ENCODE assay signal across 10 cellular contexts in the genomic region with DNA sequence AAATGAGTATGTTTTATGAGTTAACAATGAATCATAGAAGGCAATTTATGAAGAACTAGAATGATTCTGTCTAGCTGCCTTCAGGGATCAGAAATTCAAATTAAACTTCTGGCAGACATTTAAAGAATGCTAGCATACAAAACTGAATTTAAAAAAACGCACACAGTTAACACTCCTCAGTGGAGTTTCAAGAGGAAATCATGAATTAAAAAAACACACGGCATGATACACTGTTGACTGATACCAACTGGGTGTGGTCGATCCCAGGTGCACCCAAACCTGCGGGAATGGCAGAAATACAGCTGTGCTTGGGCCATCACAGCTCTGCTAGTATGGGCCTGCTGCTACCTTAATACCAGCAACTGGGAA.
DNase-seq lines count a peak whose midpoint lies in the region; ATAC-seq and TF ChIP-seq lines count a peak whose summit lies in the region.
"Had no signal": no experiment of that assay in that cellular context is flagged by ENCODE, and none has a peak within 500 bp of the region (broad histone marks: within the 10 kb centered on the region; RNA-seq: fewer than 3 reads in every experiment).

No MANE protein-coding gene starts in this region.

- no peak for TF ChIP-seq CTCF in RWPE2 (IDR thresholded peaks at IDR 0.05; ENCODE audit: poor library complexity, severe bottlenecking)

- peaks cover 70% of the 10 kb centered on the region for H3K4me1 ChIP-seq in RWPE2 (ENCODE audit: insufficient read depth, poor library complexity, severe bottlenecking)

- H3K36me3 ChIP-seq in RWPE2 (ENCODE audit: low read depth): 0 out of 2 replicates have a peak, but pooled peaks cover 3% of the 10 kb centered on the region

- H3K27me3 ChIP-seq in RWPE2 (ENCODE audit: insufficient read depth, poor library complexity, severe bottlenecking): no peaks in the 10 kb centered on the region

- H3K4me3 ChIP-seq in RWPE2 (ENCODE audit: severe bottlenecking) (no peak overlapping the region), skin epidermis (no peak overlapping the region)
- H3K4me3 ChIP-seq: K562 had no signal

- DNase-seq in HT1080 (ENCODE audit: low read depth) (peak; percentile 62), RWPE2 (ENCODE audit: low spot score) (no peak), NCI-H1694 treated with DMSO at 0.1 percent for 48 hours (lab: John Stamatoyannopoulos, UW) (no peak)
- DNase-seq in stimulated activated CD4-positive, alpha-beta T cell treated with anti-CD3 and anti-CD28 coated beads, Interleukin-4, amount 100 ng/mL, for 1 hour: no peak
- DNase-seq: H7 had no signal

- ATAC-seq in RWPE2 (ENCODE audit: low read depth) (peak; percentile 88), esophagus mucosa (peak; percentile 91), GM21737 (IDR thresholded peaks at IDR 0.05; ENCODE audit: unreplicated experiment) (no peak), HG03175 (IDR thresholded peaks at IDR 0.05; ENCODE audit: unreplicated experiment) (no peak)
- ATAC-seq: K562 had no signal

- H3K27ac ChIP-seq in RWPE2 (ENCODE audit: poor library complexity, severe bottlenecking) (peak overlapping the region; percentile 96), skin epidermis (peak overlapping the region in 14 of 21 experiments; percentile 6 to 58 (median 26))

- no peaks in the 10 kb centered on the region for H3K9me3 ChIP-seq in RWPE2 (ENCODE audit: severe bottlenecking)

Comparison
In these comparisons a context has a peak if more than half of its experiments do, and no peak if none do; other contexts are left out.
1. ATAC-seq: peak in RWPE2 (single experiment) and esophagus mucosa (single experiment); none in GM21737 (single experiment) and HG03175 (single experiment).